2 cellular contexts compared by ENCODE assay signal in the genomic region with DNA sequence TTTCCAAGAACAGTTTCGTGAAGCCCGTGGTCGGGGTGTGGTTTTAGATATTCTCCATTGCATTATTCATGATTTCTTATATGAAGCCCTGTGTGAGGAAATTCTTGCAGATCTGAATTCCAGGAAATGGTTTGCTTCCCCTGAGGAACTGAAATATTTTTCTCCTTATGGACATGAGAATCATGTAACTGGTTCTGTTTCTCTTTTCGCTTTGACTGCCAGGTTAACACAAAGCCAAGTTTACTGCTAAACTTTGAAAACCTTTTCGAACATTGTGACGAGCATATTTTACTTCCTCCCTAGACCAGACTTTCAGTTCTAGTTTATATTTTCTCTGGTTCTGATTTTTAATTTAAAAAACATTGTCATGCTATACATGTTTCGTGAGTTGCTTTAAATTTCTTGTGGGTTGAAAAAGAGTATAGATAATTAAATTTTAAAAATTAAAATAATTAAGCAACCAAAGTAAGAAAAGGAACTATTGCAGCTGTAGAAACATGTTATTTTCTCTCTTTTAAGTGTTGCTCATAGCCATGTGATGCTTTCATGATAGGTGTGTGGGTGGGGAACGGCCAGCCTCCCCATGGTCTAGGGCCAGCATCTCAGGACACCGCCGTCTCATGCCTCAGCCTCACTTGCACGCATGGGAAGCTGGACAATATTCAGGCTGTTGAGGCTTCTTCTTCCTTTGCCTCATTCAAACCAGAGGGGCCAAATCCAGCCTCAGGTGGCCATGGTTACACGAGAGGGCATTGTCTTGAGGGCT.
TF ChIP-seq lines count a peak whose summit lies in the region.

No MANE protein-coding gene starts in this region.

TF ChIP-seq in IMR-90, 13 proteins besides CTCF, POLR2A, EP300 and RAD21 (continued from another document):
- TF ChIP-seq USF2 (IDR thresholded peaks at IDR 0.05; ENCODE audit: low read depth, low read length) (no peak), RFX5 (IDR thresholded peaks at IDR 0.05; ENCODE audit: low read depth, low read length) (no peak), MAZ (IDR thresholded peaks at IDR 0.05; ENCODE audit: borderline replicate concordance, low read depth, low read length) (no peak), RCOR1 (IDR thresholded peaks at IDR 0.05; ENCODE audit: insufficient replicate concordance, low read length) (no peak)
- TF ChIP-seq, protein P1, sequence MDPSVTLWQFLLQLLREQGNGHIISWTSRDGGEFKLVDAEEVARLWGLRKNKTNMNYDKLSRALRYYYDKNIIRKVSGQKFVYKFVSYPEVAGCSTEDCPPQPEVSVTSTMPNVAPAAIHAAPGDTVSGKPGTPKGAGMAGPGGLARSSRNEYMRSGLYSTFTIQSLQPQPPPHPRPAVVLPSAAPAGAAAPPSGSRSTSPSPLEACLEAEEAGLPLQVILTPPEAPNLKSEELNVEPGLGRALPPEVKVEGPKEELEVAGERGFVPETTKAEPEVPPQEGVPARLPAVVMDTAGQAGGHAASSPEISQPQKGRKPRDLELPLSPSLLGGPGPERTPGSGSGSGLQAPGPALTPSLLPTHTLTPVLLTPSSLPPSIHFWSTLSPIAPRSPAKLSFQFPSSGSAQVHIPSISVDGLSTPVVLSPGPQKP (IDR thresholded peaks at IDR 0.05; ENCODE audit: borderline replicate concordance, low read depth, low read length): no peak

TF ChIP-seq in SK-N-SH, 30 proteins besides CTCF, POLR2A, EP300 and RAD21 (continued from another document):
- TF ChIP-seq IRF3 (IDR thresholded peaks at IDR 0.05; ENCODE audit: low read depth, low read length) (no peak), MXI1 (IDR thresholded peaks at IDR 0.05; ENCODE audit: low read depth, low read length) (no peak), FOXJ3 (CRISPR knock-in tag; IDR thresholded peaks at IDR 0.05) (no peak)
